In the genomic region with DNA sequence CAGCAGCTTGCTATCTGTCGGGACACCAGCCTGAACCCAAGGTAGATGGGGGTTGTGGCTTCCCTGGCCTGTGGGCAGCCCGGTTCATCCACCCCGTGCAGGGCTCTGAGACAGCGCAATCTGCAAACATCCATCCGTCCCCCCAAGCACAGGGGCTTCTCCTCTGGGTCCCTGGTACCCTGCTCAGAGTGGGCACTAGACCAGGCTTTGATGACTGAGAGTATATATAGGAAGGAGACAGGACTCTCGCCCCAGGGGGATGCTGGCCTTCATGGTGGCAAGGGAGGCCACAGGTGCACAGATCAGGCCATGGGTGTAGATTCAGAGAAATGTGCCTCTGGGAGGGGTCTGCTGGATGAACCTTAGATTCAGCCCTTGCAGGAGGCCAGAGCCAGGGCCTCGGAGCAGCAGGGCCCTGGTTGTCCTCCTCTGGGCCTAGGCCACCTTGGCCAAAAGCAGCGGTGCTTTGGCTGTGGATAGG, we compare ENCODE assay signal across 1 cellular context.
TF ChIP-seq lines count a peak whose summit lies in the region.

No MANE protein-coding gene starts in this region.

TF ChIP-seq in HepG2, 621 proteins besides CTCF, POLR2A, EP300 and RAD21:
- TF ChIP-seq HNF4A (CRISPR knock-in tag; IDR thresholded peaks at IDR 0.05): no peak
- TF ChIP-seq RFX5 (IDR thresholded peaks at IDR 0.05; ENCODE audit: low read depth, low read length): no peak
- TF ChIP-seq IRX3 (CRISPR knock-in tag; IDR thresholded peaks at IDR 0.05; ENCODE audit: borderline replicate concordance, low read depth): no peak
- no peak for TF ChIP-seq RORA (CRISPR knock-in tag; IDR thresholded peaks at IDR 0.05)
- no peak for TF ChIP-seq SALL2 (CRISPR knock-in tag; IDR thresholded peaks at IDR 0.05)
- TF ChIP-seq ZNF274 (CRISPR knock-in tag; IDR thresholded peaks at IDR 0.05): no peak
- TF ChIP-seq ZNF746 (CRISPR knock-in tag; IDR thresholded peaks at IDR 0.05): no peak
- no peak for TF ChIP-seq MTA1 (CRISPR knock-in tag; IDR thresholded peaks at IDR 0.05; ENCODE audit: borderline replicate concordance)
- TF ChIP-seq ZNF296 (CRISPR knock-in tag; conservative IDR thresholded peaks at IDR 0.05): no peak
- TF ChIP-seq HDAC1 (CRISPR knock-in tag; IDR thresholded peaks at IDR 0.05): no peak
- TF ChIP-seq ZSCAN25 (CRISPR knock-in tag; IDR thresholded peaks at IDR 0.05): no peak
- TF ChIP-seq, protein P1, sequence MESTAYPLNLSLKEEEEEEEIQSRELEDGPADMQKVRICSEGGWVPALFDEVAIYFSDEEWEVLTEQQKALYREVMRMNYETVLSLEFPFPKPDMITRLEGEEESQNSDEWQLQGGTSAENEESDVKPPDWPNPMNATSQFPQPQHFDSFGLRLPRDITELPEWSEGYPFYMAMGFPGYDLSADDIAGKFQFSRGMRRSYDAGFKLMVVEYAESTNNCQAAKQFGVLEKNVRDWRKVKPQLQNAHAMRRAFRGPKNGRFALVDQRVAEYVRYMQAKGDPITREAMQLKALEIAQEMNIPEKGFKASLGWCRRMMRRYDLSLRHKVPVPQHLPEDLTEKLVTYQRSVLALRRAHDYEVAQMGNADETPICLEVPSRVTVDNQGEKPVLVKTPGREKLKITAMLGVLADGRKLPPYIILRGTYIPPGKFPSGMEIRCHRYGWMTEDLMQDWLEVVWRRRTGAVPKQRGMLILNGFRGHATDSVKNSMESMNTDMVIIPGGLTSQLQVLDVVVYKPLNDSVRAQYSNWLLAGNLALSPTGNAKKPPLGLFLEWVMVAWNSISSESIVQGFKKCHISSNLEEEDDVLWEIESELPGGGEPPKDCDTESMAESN (CRISPR knock-in tag; conservative IDR thresholded peaks at IDR 0.05): no peak
- TF ChIP-seq MEIS1 (CRISPR knock-in tag; IDR thresholded peaks at IDR 0.05; ENCODE audit: borderline replicate concordance): no peak
- TF ChIP-seq, protein P2, sequence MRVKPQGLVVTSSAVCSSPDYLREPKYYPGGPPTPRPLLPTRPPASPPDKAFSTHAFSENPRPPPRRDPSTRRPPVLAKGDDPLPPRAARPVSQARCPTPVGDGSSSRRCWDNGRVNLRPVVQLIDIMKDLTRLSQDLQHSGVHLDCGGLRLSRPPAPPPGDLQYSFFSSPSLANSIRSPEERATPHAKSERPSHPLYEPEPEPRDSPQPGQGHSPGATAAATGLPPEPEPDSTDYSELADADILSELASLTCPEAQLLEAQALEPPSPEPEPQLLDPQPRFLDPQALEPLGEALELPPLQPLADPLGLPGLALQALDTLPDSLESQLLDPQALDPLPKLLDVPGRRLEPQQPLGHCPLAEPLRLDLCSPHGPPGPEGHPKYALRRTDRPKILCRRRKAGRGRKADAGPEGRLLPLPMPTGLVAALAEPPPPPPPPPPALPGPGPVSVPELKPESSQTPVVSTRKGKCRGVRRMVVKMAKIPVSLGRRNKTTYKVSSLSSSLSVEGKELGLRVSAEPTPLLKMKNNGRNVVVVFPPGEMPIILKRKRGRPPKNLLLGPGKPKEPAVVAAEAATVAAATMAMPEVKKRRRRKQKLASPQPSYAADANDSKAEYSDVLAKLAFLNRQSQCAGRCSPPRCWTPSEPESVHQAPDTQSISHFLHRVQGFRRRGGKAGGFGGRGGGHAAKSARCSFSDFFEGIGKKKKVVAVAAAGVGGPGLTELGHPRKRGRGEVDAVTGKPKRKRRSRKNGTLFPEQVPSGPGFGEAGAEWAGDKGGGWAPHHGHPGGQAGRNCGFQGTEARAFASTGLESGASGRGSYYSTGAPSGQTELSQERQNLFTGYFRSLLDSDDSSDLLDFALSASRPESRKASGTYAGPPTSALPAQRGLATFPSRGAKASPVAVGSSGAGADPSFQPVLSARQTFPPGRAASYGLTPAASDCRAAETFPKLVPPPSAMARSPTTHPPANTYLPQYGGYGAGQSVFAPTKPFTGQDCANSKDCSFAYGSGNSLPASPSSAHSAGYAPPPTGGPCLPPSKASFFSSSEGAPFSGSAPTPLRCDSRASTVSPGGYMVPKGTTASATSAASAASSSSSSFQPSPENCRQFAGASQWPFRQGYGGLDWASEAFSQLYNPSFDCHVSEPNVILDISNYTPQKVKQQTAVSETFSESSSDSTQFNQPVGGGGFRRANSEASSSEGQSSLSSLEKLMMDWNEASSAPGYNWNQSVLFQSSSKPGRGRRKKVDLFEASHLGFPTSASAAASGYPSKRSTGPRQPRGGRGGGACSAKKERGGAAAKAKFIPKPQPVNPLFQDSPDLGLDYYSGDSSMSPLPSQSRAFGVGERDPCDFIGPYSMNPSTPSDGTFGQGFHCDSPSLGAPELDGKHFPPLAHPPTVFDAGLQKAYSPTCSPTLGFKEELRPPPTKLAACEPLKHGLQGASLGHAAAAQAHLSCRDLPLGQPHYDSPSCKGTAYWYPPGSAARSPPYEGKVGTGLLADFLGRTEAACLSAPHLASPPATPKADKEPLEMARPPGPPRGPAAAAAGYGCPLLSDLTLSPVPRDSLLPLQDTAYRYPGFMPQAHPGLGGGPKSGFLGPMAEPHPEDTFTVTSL (CRISPR knock-in tag; IDR thresholded peaks at IDR 0.05; ENCODE audit: borderline replicate concordance): no peak
- TF ChIP-seq SMARCC2 (IDR thresholded peaks at IDR 0.05): no peak
- TF ChIP-seq HNRNPUL1 (IDR thresholded peaks at IDR 0.05; ENCODE audit: low read depth, low read length): no peak
